In the genomic region with DNA sequence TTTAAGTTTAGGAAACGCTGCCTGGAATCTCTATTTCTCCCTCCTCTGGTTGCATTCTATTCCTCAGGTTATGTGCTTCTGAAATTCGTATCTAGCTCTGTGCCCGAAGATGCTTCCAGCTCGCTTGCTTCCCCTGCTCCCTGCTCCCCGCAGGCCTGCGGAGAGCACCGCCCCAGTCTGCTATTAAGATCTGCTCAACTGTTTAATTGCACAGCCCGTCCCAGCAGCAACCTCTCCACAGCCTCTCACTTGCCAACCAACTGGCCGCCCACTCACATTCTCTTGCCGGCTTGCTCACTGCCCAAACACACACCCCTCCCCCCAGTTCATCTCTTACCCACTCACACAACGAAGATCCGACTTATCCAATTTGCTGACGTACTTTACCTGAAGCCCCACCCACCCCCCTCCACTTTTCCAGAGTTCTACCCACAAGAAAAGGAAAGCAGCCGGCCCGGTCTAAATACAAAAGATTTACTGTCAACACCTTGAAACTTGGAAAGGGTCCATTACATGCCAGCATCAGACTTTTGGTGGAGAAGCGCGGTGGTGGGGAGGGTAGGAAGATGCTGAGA, we compare ENCODE assay signal across 9 cellular contexts.
DNase-seq lines count a peak whose midpoint lies in the region; ATAC-seq and TF ChIP-seq lines count a peak whose summit lies in the region.
"Had no signal": no experiment of that assay in that cellular context is flagged by ENCODE, and none has a peak within 500 bp of the region (broad histone marks: within the 10 kb centered on the region; RNA-seq: fewer than 3 reads in every experiment).

No MANE protein-coding gene starts in this region.

- DNase-seq in ELF-1 (ENCODE audit: low read depth, low spot score) (peak; percentile 46), esophagus squamous epithelium (lab: John Stamatoyannopoulos, UW) (no peak), nephron progenitor cell (peak; percentile 30), middle frontal gyrus (ENCODE audit: extremely low spot score, low spot score) (no peak), NAMALWA (ENCODE audit: low spot score) (no peak), NCI-H128 (lab: John Stamatoyannopoulos, UW; ENCODE audit: unreplicated experiment) (no peak)
- no peak for DNase-seq in central memory CD4-positive, alpha-beta T cell

- H3K4me3 ChIP-seq in esophagus squamous epithelium = peak overlapping the region in 1 of 4 donors; percentile 28

- peaks cover 67% of the 10 kb centered on the region for H3K4me1 Mint-ChIP-seq in nephron progenitor cell

- intact Hi-C loops in esophagus squamous epithelium (cut with DNase I) = no loop called here

- H3K36me3 ChIP-seq in esophagus squamous epithelium = peaks cover 0 to 34% (median 0%) of the 10 kb centered on the region in 3 donors

- no peaks in the 10 kb centered on the region for H3K27me3 ChIP-seq in esophagus squamous epithelium

- H3K36me3 Mint-ChIP-seq in nephron progenitor cell (ENCODE audit: low read depth) = no peaks in the 10 kb centered on the region

- H3K4me3 Mint-ChIP-seq in nephron progenitor cell = peak overlapping the region; percentile 72

- no peak for TF ChIP-seq CTCF in esophagus squamous epithelium (IDR thresholded peaks at IDR 0.05)
- TF ChIP-seq CTCF in nephron progenitor cell (IDR thresholded peaks at IDR 0.05) = no peak

- H3K9me3 ChIP-seq in esophagus squamous epithelium = no peaks in the 10 kb centered on the region

- peaks cover 51 to 99% (median 90%) of the 10 kb centered on the region in 3 donors for H3K4me1 ChIP-seq in esophagus squamous epithelium

- peak in 1 of 4 donors; percentile 49 for TF ChIP-seq POLR2A in esophagus squamous epithelium (IDR thresholded peaks at IDR 0.05)

- peak overlapping the region; percentile 69 to 88 (median 81) for H3K27ac ChIP-seq in esophagus squamous epithelium
- H3K27ac ChIP-seq: KMS-11 had no signal

- peaks cover 15% of the 10 kb centered on the region for H3K9me3 Mint-ChIP-seq in nephron progenitor cell

- WGBS in esophagus squamous epithelium, 2 donors = 21 to 26% methylated on average over 16 to 17 of the region's 17 CpGs

- peaks cover 8% of the 10 kb centered on the region for H3K27me3 Mint-ChIP-seq in nephron progenitor cell (ENCODE audit: low read depth, poor library complexity)

- H3K27ac Mint-ChIP-seq in nephron progenitor cell = no peak overlapping the region

- ATAC-seq in SK-N-SH treated with all-trans-retinoic acid at 6 μM for 48 hours = peak; percentile 19

TF ChIP-seq in SK-N-SH treated with all-trans-retinoic acid at 6 μM for 48 hours, 23 proteins besides CTCF, POLR2A, EP300 and RAD21 (continues in another document):
- TF ChIP-seq ESRRG (CRISPR knock-in tag; IDR thresholded peaks at IDR 0.05) = no peak
- no peak for TF ChIP-seq ZNF8 (CRISPR knock-in tag; IDR thresholded peaks at IDR 0.05)
- TF ChIP-seq SNAI2 (CRISPR knock-in tag; IDR thresholded peaks at IDR 0.05) = 0 out of 2 replicates have a peak, but pooled peaks have one; percentile 35
- TF ChIP-seq, protein P1, sequence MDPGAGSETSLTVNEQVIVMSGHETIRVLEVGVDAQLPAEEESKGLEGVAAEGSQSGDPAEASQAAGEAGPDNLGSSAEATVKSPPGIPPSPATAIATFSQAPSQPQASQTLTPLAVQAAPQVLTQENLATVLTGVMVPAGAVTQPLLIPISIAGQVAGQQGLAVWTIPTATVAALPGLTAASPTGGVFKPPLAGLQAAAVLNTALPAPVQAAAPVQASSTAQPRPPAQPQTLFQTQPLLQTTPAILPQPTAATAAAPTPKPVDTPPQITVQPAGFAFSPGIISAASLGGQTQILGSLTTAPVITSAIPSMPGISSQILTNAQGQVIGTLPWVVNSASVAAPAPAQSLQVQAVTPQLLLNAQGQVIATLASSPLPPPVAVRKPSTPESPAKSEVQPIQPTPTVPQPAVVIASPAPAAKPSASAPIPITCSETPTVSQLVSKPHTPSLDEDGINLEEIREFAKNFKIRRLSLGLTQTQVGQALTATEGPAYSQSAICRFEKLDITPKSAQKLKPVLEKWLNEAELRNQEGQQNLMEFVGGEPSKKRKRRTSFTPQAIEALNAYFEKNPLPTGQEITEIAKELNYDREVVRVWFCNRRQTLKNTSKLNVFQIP (CRISPR knock-in tag; IDR thresholded peaks at IDR 0.05; ENCODE audit: borderline replicate concordance, low read depth) = peak; percentile 36; the same call in 1 of the 2 replicates
- TF ChIP-seq, protein P2, sequence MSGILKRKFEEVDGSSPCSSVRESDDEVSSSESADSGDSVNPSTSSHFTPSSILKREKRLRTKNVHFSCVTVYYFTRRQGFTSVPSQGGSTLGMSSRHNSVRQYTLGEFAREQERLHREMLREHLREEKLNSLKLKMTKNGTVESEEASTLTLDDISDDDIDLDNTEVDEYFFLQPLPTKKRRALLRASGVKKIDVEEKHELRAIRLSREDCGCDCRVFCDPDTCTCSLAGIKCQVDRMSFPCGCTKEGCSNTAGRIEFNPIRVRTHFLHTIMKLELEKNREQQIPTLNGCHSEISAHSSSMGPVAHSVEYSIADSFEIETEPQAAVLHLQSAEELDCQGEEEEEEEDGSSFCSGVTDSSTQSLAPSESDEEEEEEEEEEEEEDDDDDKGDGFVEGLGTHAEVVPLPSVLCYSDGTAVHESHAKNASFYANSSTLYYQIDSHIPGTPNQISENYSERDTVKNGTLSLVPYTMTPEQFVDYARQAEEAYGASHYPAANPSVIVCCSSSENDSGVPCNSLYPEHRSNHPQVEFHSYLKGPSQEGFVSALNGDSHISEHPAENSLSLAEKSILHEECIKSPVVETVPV (CRISPR knock-in tag; IDR thresholded peaks at IDR 0.05) = no peak
- TF ChIP-seq, protein P3, sequence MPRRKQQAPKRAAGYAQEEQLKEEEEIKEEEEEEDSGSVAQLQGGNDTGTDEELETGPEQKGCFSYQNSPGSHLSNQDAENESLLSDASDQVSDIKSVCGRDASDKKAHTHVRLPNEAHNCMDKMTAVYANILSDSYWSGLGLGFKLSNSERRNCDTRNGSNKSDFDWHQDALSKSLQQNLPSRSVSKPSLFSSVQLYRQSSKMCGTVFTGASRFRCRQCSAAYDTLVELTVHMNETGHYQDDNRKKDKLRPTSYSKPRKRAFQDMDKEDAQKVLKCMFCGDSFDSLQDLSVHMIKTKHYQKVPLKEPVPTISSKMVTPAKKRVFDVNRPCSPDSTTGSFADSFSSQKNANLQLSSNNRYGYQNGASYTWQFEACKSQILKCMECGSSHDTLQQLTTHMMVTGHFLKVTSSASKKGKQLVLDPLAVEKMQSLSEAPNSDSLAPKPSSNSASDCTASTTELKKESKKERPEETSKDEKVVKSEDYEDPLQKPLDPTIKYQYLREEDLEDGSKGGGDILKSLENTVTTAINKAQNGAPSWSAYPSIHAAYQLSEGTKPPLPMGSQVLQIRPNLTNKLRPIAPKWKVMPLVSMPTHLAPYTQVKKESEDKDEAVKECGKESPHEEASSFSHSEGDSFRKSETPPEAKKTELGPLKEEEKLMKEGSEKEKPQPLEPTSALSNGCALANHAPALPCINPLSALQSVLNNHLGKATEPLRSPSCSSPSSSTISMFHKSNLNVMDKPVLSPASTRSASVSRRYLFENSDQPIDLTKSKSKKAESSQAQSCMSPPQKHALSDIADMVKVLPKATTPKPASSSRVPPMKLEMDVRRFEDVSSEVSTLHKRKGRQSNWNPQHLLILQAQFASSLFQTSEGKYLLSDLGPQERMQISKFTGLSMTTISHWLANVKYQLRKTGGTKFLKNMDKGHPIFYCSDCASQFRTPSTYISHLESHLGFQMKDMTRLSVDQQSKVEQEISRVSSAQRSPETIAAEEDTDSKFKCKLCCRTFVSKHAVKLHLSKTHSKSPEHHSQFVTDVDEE (CRISPR knock-in tag; IDR thresholded peaks at IDR 0.05) = no peak
- TF ChIP-seq TCF4 (CRISPR knock-in tag; IDR thresholded peaks at IDR 0.05; ENCODE audit: borderline replicate concordance) = no peak
- TF ChIP-seq, protein P4, sequence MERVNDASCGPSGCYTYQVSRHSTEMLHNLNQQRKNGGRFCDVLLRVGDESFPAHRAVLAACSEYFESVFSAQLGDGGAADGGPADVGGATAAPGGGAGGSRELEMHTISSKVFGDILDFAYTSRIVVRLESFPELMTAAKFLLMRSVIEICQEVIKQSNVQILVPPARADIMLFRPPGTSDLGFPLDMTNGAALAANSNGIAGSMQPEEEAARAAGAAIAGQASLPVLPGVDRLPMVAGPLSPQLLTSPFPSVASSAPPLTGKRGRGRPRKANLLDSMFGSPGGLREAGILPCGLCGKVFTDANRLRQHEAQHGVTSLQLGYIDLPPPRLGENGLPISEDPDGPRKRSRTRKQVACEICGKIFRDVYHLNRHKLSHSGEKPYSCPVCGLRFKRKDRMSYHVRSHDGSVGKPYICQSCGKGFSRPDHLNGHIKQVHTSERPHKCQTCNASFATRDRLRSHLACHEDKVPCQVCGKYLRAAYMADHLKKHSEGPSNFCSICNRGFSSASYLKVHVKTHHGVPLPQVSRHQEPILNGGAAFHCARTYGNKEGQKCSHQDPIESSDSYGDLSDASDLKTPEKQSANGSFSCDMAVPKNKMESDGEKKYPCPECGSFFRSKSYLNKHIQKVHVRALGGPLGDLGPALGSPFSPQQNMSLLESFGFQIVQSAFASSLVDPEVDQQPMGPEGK (CRISPR knock-in tag; IDR thresholded peaks at IDR 0.05; ENCODE audit: borderline replicate concordance) = peak; percentile 24; the same call in 1 of the 2 replicates
- peak; percentile 49 for TF ChIP-seq TOX (CRISPR knock-in tag; IDR thresholded peaks at IDR 0.05; ENCODE audit: borderline replicate concordance)
- TF ChIP-seq ZNF70 (CRISPR knock-in tag; IDR thresholded peaks at IDR 0.05) = no peak
- TF ChIP-seq, protein P5, sequence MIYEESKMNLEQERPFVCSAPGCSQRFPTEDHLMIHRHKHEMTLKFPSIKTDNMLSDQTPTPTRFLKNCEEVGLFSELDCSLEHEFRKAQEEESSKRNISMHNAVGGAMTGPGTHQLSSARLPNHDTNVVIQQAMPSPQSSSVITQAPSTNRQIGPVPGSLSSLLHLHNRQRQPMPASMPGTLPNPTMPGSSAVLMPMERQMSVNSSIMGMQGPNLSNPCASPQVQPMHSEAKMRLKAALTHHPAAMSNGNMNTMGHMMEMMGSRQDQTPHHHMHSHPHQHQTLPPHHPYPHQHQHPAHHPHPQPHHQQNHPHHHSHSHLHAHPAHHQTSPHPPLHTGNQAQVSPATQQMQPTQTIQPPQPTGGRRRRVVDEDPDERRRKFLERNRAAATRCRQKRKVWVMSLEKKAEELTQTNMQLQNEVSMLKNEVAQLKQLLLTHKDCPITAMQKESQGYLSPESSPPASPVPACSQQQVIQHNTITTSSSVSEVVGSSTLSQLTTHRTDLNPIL (CRISPR knock-in tag; IDR thresholded peaks at IDR 0.05; ENCODE audit: low read depth) = no peak
- no peak for TF ChIP-seq ARNTL (CRISPR knock-in tag; IDR thresholded peaks at IDR 0.05; ENCODE audit: borderline replicate concordance, low read depth)
- TF ChIP-seq ZNF565 (CRISPR knock-in tag; conservative IDR thresholded peaks at IDR 0.05; ENCODE audit: low read depth) = no peak
- no peak for TF ChIP-seq PPARA (CRISPR knock-in tag; IDR thresholded peaks at IDR 0.05; ENCODE audit: borderline replicate concordance)
- TF ChIP-seq CSDC2 (CRISPR knock-in tag; IDR thresholded peaks at IDR 0.05) = no peak
- TF ChIP-seq RARB (CRISPR knock-in tag; IDR thresholded peaks at IDR 0.05) = no peak
- TF ChIP-seq OSR1 (CRISPR knock-in tag; IDR thresholded peaks at IDR 0.05) = no peak
- no peak for TF ChIP-seq BACH2 (CRISPR knock-in tag; IDR thresholded peaks at IDR 0.05; ENCODE audit: borderline replicate concordance)

Comparison
In these comparisons a context has a peak if more than half of its experiments do, and no peak if none do; other contexts are left out.
1. DNase-seq: peak in ELF-1 (single experiment) and nephron progenitor cell (single experiment); none in esophagus squamous epithelium (single experiment), middle frontal gyrus (single experiment), NAMALWA (single experiment), NCI-H128 (single experiment) and central memory CD4-positive, alpha-beta T cell (single experiment).